ENCODE assay signal across 19 cellular contexts in the genomic region with DNA sequence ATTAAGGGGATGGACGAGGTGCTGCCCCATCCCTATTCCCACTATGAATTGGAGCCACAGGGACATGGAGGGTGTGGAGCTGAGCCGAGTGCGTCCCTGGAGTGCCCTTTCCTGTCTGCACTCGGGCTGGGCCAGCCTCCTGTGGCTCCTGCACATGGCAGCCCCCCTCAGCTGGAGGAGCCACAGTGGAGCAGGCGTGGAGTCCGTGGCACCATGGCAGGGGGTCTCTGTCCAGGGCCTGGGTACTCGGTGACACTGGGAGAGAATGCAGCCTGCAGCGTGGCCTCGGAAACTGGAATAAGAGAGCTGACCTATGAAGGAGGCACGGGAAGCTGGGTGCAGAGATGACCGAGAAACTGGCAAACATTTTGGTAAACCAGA. TPM values are rescaled to one million over a fixed set of nuclear protein-coding genes. Genes with fewer than 3 reads are reported as not detected.
DNase-seq lines count a peak whose midpoint lies in the region; ATAC-seq, FAIRE-seq and TF ChIP-seq lines count a peak whose summit lies in the region.
"Had no signal": no experiment of that assay in that cellular context is flagged by ENCODE, and none has a peak within 500 bp of the region (broad histone marks: within the 10 kb centered on the region; RNA-seq: fewer than 3 reads in every experiment).

No MANE protein-coding gene starts in this region.

- no peak overlapping the region for H2BK20ac ChIP-seq in H1 (ENCODE audit: low read length)

- no peak overlapping the region for H3K18ac ChIP-seq in H1 (ENCODE audit: extremely low read depth, low read length)

- no peak for TF ChIP-seq EP300 in H1 (IDR thresholded peaks at IDR 0.05; ENCODE audit: borderline replicate concordance in 1 of 2, low read depth in 2 of 2, low read length in 2 of 2)

- H3K56ac ChIP-seq in H1 (replicated peaks; ENCODE audit: insufficient read length, low read depth, low read length), result no peak overlapping the region

- H3K79me2 ChIP-seq in Karpas-422 (ENCODE audit: low read length) (no peaks in the 10 kb centered on the region), H1 (ENCODE audit: control insufficient read depth in 1 of 2, insufficient read depth in 2 of 2, low read length in 2 of 2) (no peaks in the 10 kb centered on the region)

- H3K36me3 ChIP-seq in Karpas-422 (ENCODE audit: insufficient read depth, low read length) (no peaks in the 10 kb centered on the region), H1 (ENCODE audit: control insufficient read depth in 2 of 4, insufficient read depth in 4 of 4, low read length in 3 of 4) (no peaks in the 10 kb centered on the region), spleen (no peaks in the 10 kb centered on the region), left lung (no peaks in the 10 kb centered on the region)

- intact Hi-C loops in spleen (cut with DNase I; ENCODE audit: low total_unique reads), result loop anchor here (5.0 kb wide), 2 partner anchors 297 to 858 kb away; no protein-coding TSS in a partner anchor
- intact Hi-C loops in left lung (cut with DNase I), result loop anchor here in 1 of 2 donors (5.0 to 10.0 kb wide), 3 partner anchors 107 to 856 kb away; no protein-coding TSS in a partner anchor

- FAIRE-seq in H1 (lab: Jason Lieb, UNC), result no peak
- FAIRE-seq: A204.1, D721Med, HTR-8/SVneo had no signal

- no peak overlapping the region for H4K8ac ChIP-seq in H1 (ENCODE audit: extremely low read depth, insufficient read depth, low read length)

- H2BK15ac ChIP-seq in H1 (ENCODE audit: low read length), result peak overlapping the region; percentile 46; the same call in 1 of the 2 replicates

- H3K4me2 ChIP-seq in Karpas-422 (ENCODE audit: low read depth, low read length, poor library complexity, severe bottlenecking) (peak overlapping the region; percentile 5), H1 (ENCODE audit: insufficient read depth in 1 of 2, low read depth in 2 of 2, low read length in 2 of 2) (no peak overlapping the region)

- H2AFZ ChIP-seq in Karpas-422 (ENCODE audit: low read length), result no peak overlapping the region
- H2AFZ ChIP-seq in H1 (ENCODE audit: low read length), result no peak overlapping the region
- H2AFZ ChIP-seq: GM23248 had no signal

- no peak overlapping the region for H3K4ac ChIP-seq in H1 (replicated peaks; ENCODE audit: insufficient read length, low read depth, low read length)

- H3K9me2 ChIP-seq in Karpas-422 (replicated peaks; ENCODE audit: insufficient read depth, low read length), result no peaks in the 10 kb centered on the region

- TF ChIP-seq POLR2A in H1 (IDR thresholded peaks at IDR 0.05; ENCODE audit: control extremely low read depth in 1 of 2, low read depth in 2 of 2, low read length in 2 of 2) (no peak), spleen (IDR thresholded peaks at IDR 0.05) (no peak)

- DNase-seq in DMS53 (lab: John Stamatoyannopoulos, UW) (peak; percentile 81), Karpas-422 (no peak), H1 (ENCODE audit: low read depth in 1 of 2, low spot score in 2 of 2) (no peak), spleen (peak; percentile 79), coronary artery (ENCODE audit: low spot score) (no peak), left lung (no peak)
- no peak for DNase-seq in stimulated activated naive CD4-positive, alpha-beta T cell (lab: John Stamatoyannopoulos, UW)

- no peak overlapping the region for H2BK5ac ChIP-seq in H1 (ENCODE audit: low read depth, low read length)

- no peaks in the 10 kb centered on the region for H3K27me3 ChIP-seq in Karpas-422 (ENCODE audit: low read length)
- peaks cover 0 to 20% (median 9%) of the 10 kb centered on the region in 4 experiments; a peak in 5 of 7 replicates for H3K27me3 ChIP-seq in H1 (replicated peaks in 1 of 4; ENCODE audit: control insufficient read depth in 3 of 4, extremely low read depth in 1 of 4, insufficient read depth in 3 of 4, low read length in 3 of 4)
- H3K27me3 ChIP-seq in spleen (replicated peaks in 1 of 7), result peaks cover 0 to 43% (median 8%) of the 10 kb centered on the region in 7 donors
- peaks cover 0 to 34% of the 10 kb centered on the region in 2 donors for H3K27me3 ChIP-seq in left lung

- no peak overlapping the region for H4K5ac ChIP-seq in H1 (ENCODE audit: insufficient read length, low read depth, low read length)

- no peak overlapping the region for H2BK120ac ChIP-seq in H1 (replicated peaks; ENCODE audit: low read depth, low read length)

- H3K9me3 ChIP-seq in Karpas-422 (ENCODE audit: low read length), result no peaks in the 10 kb centered on the region
- H3K9me3 ChIP-seq in H1 (ENCODE audit: insufficient read depth in 2 of 2, low read depth in 1 of 2, low read length in 1 of 2), result no peaks in the 10 kb centered on the region
- no peaks in the 10 kb centered on the region for H3K9me3 ChIP-seq in spleen
- H3K9me3 ChIP-seq in left lung, result no peaks in the 10 kb centered on the region
- H3K9me3 ChIP-seq: Caco-2 had no signal

- TF ChIP-seq CTCF in H1 (IDR thresholded peaks at IDR 0.05; ENCODE audit: control extremely low read depth in 1 of 3, insufficient read depth in 1 of 3, low read depth in 1 of 3, low read length in 3 of 3) (no peak), spleen (IDR thresholded peaks at IDR 0.05 in 8 of 11, conservative IDR thresholded peaks at IDR 0.05 in 3 of 11) (no peak), coronary artery (IDR thresholded peaks at IDR 0.05) (no peak), left lung (IDR thresholded peaks at IDR 0.05) (no peak)

- POLR2A ChIA-PET in H1 (lab: Charles Lee; ENCODE audit: partially characterized antibody), result interaction anchor here (0.9 to 1.2 kb wide), 2 partner anchors 83 to 123 kb away, joined by 3 to 5 read pairs; no protein-coding TSS in a partner anchor

- 74% methylated on average over 11 of the region's 11 CpGs; no CpG with 5 or more reads in 1 of the 2 experiments for WGBS in H1 (ENCODE audit: extremely low coverage in 1 of 2, insufficient coverage in 1 of 2, insufficient read length in 1 of 2, insufficient replicate concordance in 2 of 2, low coverage in 1 of 2, low lambda C conversion rate in 2 of 2, missing lambda C conversion rate in 1 of 2), 2 experiments
- 64 to 81% (median 78%) methylated on average over 8 to 11 of the region's 11 CpGs for WGBS in spleen, 5 donors

- no peaks in the 10 kb centered on the region; the same call in 1 of the 2 replicates for H3K23me2 ChIP-seq in H1 (ENCODE audit: low read depth, low read length)

- no peak overlapping the region for H4K91ac ChIP-seq in H1 (replicated peaks; ENCODE audit: insufficient read length, low read length)

- CTCF ChIA-PET in H1 (lab: Charles Lee; ENCODE audit: partially characterized antibody), result interaction anchor here (0.7 to 6.7 kb wide), 62 partner anchors 11 to 854 kb away, joined by 3 to 105 read pairs (median 4); no protein-coding TSS in a partner anchor

- no peak overlapping the region for H3K4me3 ChIP-seq in Karpas-422 (ENCODE audit: low read length)
- H3K4me3 ChIP-seq in H1 (ENCODE audit: extremely low read depth in 1 of 4, insufficient read depth in 2 of 4, low read depth in 3 of 4, low read length in 4 of 4), result no peak overlapping the region
- H3K4me3 ChIP-seq in spleen, result no peak overlapping the region
- no peak overlapping the region for H3K4me3 ChIP-seq in coronary artery
- H3K4me3 ChIP-seq in left lung, result no peak overlapping the region
- H3K4me3 ChIP-seq: GM12878, GM23248, K562 had no signal

- H4K20me1 ChIP-seq in Karpas-422 (ENCODE audit: insufficient read depth, low read depth, low read length), result no peaks in the 10 kb centered on the region
- H4K20me1 ChIP-seq in H1 (replicated peaks in 1 of 2; ENCODE audit: control insufficient read depth in 1 of 2, insufficient read depth in 2 of 2, low read length in 2 of 2), result no peaks in the 10 kb centered on the region

- H3K9ac ChIP-seq in Karpas-422 (ENCODE audit: low read length), result no peak overlapping the region
- no peak overlapping the region for H3K9ac ChIP-seq in H1 (replicated peaks in 1 of 4; ENCODE audit: extremely low read depth in 1 of 4, low read depth in 3 of 4, low read length in 3 of 4)
- H3K9ac ChIP-seq: GM23248 had no signal

- no peaks in the 10 kb centered on the region for H3K79me1 ChIP-seq in H1 (ENCODE audit: low read depth, low read length)

- H3K23ac ChIP-seq in H1 (ENCODE audit: insufficient read length), result no peak overlapping the region

- no peak overlapping the region for H3K14ac ChIP-seq in H1 (ENCODE audit: insufficient read length)

- ATAC-seq in left lung (no peak), GM19324 (IDR thresholded peaks at IDR 0.05; ENCODE audit: low FRiP score, unreplicated experiment) (no peak)

- peaks cover 68% of the 10 kb centered on the region for H3K4me1 ChIP-seq in Karpas-422 (ENCODE audit: low read length)
- H3K4me1 ChIP-seq in H1 (replicated peaks in 1 of 4; ENCODE audit: control insufficient read depth in 3 of 4, insufficient read depth in 4 of 4, low read length in 3 of 4), result peaks cover 0 to 12% (median 5%) of the 10 kb centered on the region in 4 experiments; a peak in 5 of 7 replicates
- H3K4me1 ChIP-seq in spleen, result peaks cover 11 to 44% (median 24%) of the 10 kb centered on the region in 6 donors
- peaks cover 6 to 16% of the 10 kb centered on the region in 2 donors for H3K4me1 ChIP-seq in left lung

- no peak overlapping the region for H2AK5ac ChIP-seq in H1 (ENCODE audit: low read depth, low read length)

- no peak overlapping the region for H2BK12ac ChIP-seq in H1 (ENCODE audit: low read depth, low read length)

- no peak overlapping the region for H3K27ac ChIP-seq in Karpas-422 (ENCODE audit: low read length)
- no peak overlapping the region for H3K27ac ChIP-seq in H1 (ENCODE audit: low read depth, low read length)
- no peak overlapping the region for H3K27ac ChIP-seq in spleen
- H3K27ac ChIP-seq in coronary artery, result no peak overlapping the region
- no peak overlapping the region for H3K27ac ChIP-seq in left lung
- H3K27ac ChIP-seq: C4-2B, GM23248 had no signal

- TF ChIP-seq RAD21 in H1 (IDR thresholded peaks at IDR 0.05 in 1 of 2, conservative IDR thresholded peaks at IDR 0.05 in 1 of 2; ENCODE audit: low read depth in 2 of 2, low read length in 2 of 2), result no peak

RNA-seq across cellular contexts. Expression of a gene that starts 25.8 kb away (rescaled TPM):
- total RNA-seq in Karpas-422 (2014; rRNA removed; shearing (Covaris generic); ENCODE audit: low replicate concordance), result 144 and 181 TPM in 2 replicates
- not detected in 2 replicates for total RNA-seq in H1 (2021; fragmentation: NEBNext Ultra II Directional; extraction: Animal tissue kit (Norgen Biotek cat#: 25700))
- not detected in 2 replicates for polyA plus RNA-seq in H1 (2011; rRNA removed)
- polyA plus RNA-seq in H1 (2011; cell fraction: cytosol; rRNA removed), result 0.04 TPM
- polyA plus RNA-seq in H1 (2011; cell fraction: nucleus; rRNA removed), result not detected
- not detected in 4 replicates for polyA plus RNA-seq in H1 (2012, experiment 1 of 2)
- not detected for polyA plus RNA-seq in H1 (2012, experiment 2 of 2)
- not detected for polyA plus RNA-seq in H1 (2013, experiment 1 of 2)
- not detected for polyA plus RNA-seq in H1 (2013, experiment 2 of 2)
- polyA minus RNA-seq in H1 (2011; rRNA and poly(A)+ RNA removed), result not detected in 2 replicates
- not detected for polyA minus RNA-seq in H1 (2011; cell fraction: cytosol; rRNA and poly(A)+ RNA removed)
- not detected for polyA minus RNA-seq in H1 (2011; cell fraction: nucleus; rRNA and poly(A)+ RNA removed)
- total RNA-seq in spleen, result 100 to 1,000 TPM in 3 of 7 donors, 10 to 100 TPM in 4; 72.1 to 120 (median 96.8) TPM
- 10 to 100 TPM; 31.7 to 49.7 (median 39.0) TPM for polyA plus RNA-seq in spleen
- 10 to 100 TPM in 1 of 2 donors, 1 to 10 TPM in 1; 9.3 to 23.6 TPM for total RNA-seq in left lung
- total RNA-seq: Caco-2, GM23248, IMR-90 had no signal
- polyA plus RNA-seq: BJ, GM23248, IMR-90 had no signal

RNA-seq across cellular contexts. Expression of a gene that starts 54.0 kb away (rescaled TPM):
- total RNA-seq in Karpas-422 (2014; rRNA removed; shearing (Covaris generic); ENCODE audit: low replicate concordance), result 0.07 and 6.1 TPM in 2 replicates
- total RNA-seq in H1 (2021; fragmentation: NEBNext Ultra II Directional; extraction: Animal tissue kit (Norgen Biotek cat#: 25700)), result 11.2 and 12.9 TPM in 2 replicates
- polyA plus RNA-seq in H1 (2011; rRNA removed) (3.6 and 5.1 TPM in 2 replicates), spleen (1 to 10 TPM; 1.9 to 5.1 (median 3.4) TPM)
- polyA plus RNA-seq in H1 (2011; cell fraction: cytosol; rRNA removed), result 5.5 TPM
- 7.7 TPM for polyA plus RNA-seq in H1 (2011; cell fraction: nucleus; rRNA removed)
- 6.8 to 7.4 TPM (median 7.2 TPM) in 4 replicates for polyA plus RNA-seq in H1 (2012, experiment 1 of 2)
- polyA plus RNA-seq in H1 (2012, experiment 2 of 2), result 4.6 TPM
- polyA plus RNA-seq in H1 (2013, experiment 1 of 2), result 5.4 TPM
- 4.5 TPM for polyA plus RNA-seq in H1 (2013, experiment 2 of 2)
- polyA minus RNA-seq in H1 (2011; rRNA and poly(A)+ RNA removed), result 4.3 and 5.5 TPM in 2 replicates
- 8.2 TPM for polyA minus RNA-seq in H1 (2011; cell fraction: cytosol; rRNA and poly(A)+ RNA removed)
- 4.7 TPM for polyA minus RNA-seq in H1 (2011; cell fraction: nucleus; rRNA and poly(A)+ RNA removed)
- total RNA-seq in spleen (1 to 10 TPM in 5 of 7 donors, under 1 TPM in 2; 0.56 to 7.5 (median 3.1) TPM), left lung (10 to 100 TPM in 1 of 2 donors, 1 to 10 TPM in 1; 5.2 to 10.4 TPM)
- total RNA-seq: CD4-positive, alpha-beta T cell had no signal

Comparison
In these comparisons a context has a peak if more than half of its experiments do, and no peak if none do; other contexts are left out.
1. DNase-seq: peak in DMS53 (single experiment) and spleen (single experiment); none in Karpas-422 (single experiment), H1 (0 of 2), coronary artery (single experiment), stimulated activated naive CD4-positive, alpha-beta T cell (0 of 6) and left lung (0 of 2).
2. RNA of a gene that starts 25.8 kb away (total RNA-seq): 144 to 181 TPM in Karpas-422, 72.1 to 120 TPM in spleen and 9.3 to 23.6 TPM in left lung; not detected in H1; every median in the first group is over 10 times any median in the second.